14 cellular contexts compared by ENCODE assay signal in genomic region chr6:70241031-70241430, GRCh38.
DNase-seq lines count a peak whose midpoint lies in the region; ATAC-seq, FAIRE-seq and TF ChIP-seq lines count a peak whose summit lies in the region.
"Had no signal": no experiment of that assay in that cellular context is flagged by ENCODE, and none has a peak within 500 bp of the region (broad histone marks: within the 10 kb centered on the region; RNA-seq: fewer than 3 reads in every experiment).

No MANE protein-coding gene starts in this region.

- TF ChIP-seq CTCF in LNCaP clone FGC (IDR thresholded peaks at IDR 0.05; ENCODE audit: control insufficient read depth, extremely low read depth, insufficient read depth) = no peak
- no peak for TF ChIP-seq CTCF in VCaP (conservative IDR thresholded peaks at IDR 0.05)
- no peak for TF ChIP-seq CTCF in pancreas (IDR thresholded peaks at IDR 0.05)

- no peaks in the 10 kb centered on the region for H3K9me3 ChIP-seq in pancreas
- H3K9me3 ChIP-seq in SJCRH30 (replicated peaks) = no peaks in the 10 kb centered on the region
- H3K9me3 ChIP-seq: BE2C had no signal

- intact Hi-C loops in pancreas (cut with DNase I) = no loop called here

- H3K4me1 ChIP-seq in pancreas (no peaks in the 10 kb centered on the region), SJCRH30 (no peaks in the 10 kb centered on the region)
- H3K4me1 ChIP-seq: BE2C had no signal

- peak; percentile 70 for DNase-seq in DMS53 treated with DMSO at 0.1 percent for 48 hours (lab: John Stamatoyannopoulos, UW; ENCODE audit: unreplicated experiment)
- peak; percentile 80 for DNase-seq in LNCaP clone FGC (ENCODE audit: low read depth)
- DNase-seq in pancreas = no peak
- no peak for DNase-seq in SJCRH30
- DNase-seq in activated CD4-positive, alpha-beta T cell treated with anti-CD3 and anti-CD28 coated beads for 1 hour = no peak
- DNase-seq: BE2C; CD4-positive, alpha-beta memory T cell; EL; H9; NCI-H1436 treated with DMSO at 0.1 percent for 48 hours; NCI-H524; Right ventricle myocardium superior had no signal

- H3K27me3 ChIP-seq in pancreas (no peaks in the 10 kb centered on the region), SJCRH30 (no peaks in the 10 kb centered on the region)

- no peak for FAIRE-seq in pancreas (lab: Jason Lieb, UNC)

- no peak overlapping the region for H3K4me3 ChIP-seq in LNCaP clone FGC (ENCODE audit: low read depth, low read length)
- H3K4me3 ChIP-seq in pancreas = no peak overlapping the region
- H3K4me3 ChIP-seq in SJCRH30 = no peak overlapping the region

- ATAC-seq in pancreas = peak in 3 of 4 donors; percentile 32 to 45 (median 37)
- no peak for ATAC-seq in SK-N-SH treated with all-trans-retinoic acid at 6 μM for 48 hours

- H3K27ac ChIP-seq in VCaP = peak overlapping the region; percentile 52
- H3K27ac ChIP-seq in pancreas = no peak overlapping the region
- no peak overlapping the region for H3K27ac ChIP-seq in SJCRH30

- 46 to 55% methylated on average over 3 of the region's 3 CpGs for WGBS in pancreas, 2 donors

- H3K36me3 ChIP-seq in pancreas = no peaks in the 10 kb centered on the region
- H3K36me3 ChIP-seq in SJCRH30 = no peaks in the 10 kb centered on the region
- H3K36me3 ChIP-seq: BE2C had no signal

TF ChIP-seq in SK-N-SH treated with all-trans-retinoic acid at 6 μM for 48 hours, 23 proteins besides CTCF, POLR2A, EP300 and RAD21:
- TF ChIP-seq CSRNP3 (CRISPR knock-in tag; IDR thresholded peaks at IDR 0.05) = no peak
- TF ChIP-seq PATZ1 (CRISPR knock-in tag; IDR thresholded peaks at IDR 0.05; ENCODE audit: borderline replicate concordance) = no peak
TF ChIP-seq in SK-N-SH treated with all-trans-retinoic acid at 6 μM for 48 hours: peak in this region for 0.

Comparison
In these comparisons a context has a peak if more than half of its experiments do, and no peak if none do; other contexts are left out.
1. DNase-seq: peak in DMS53 treated with DMSO at 0.1 percent for 48 hours (single experiment) and LNCaP clone FGC (single experiment); none in pancreas (0 of 6), SJCRH30 (0 of 2) and activated CD4-positive, alpha-beta T cell treated with anti-CD3 and anti-CD28 coated beads for 1 hour (single experiment).